ENCODE assay signal across 30 cellular contexts in genomic region chrX:9249452-9249851, GRCh38.
"Had no signal": no experiment of that assay in that cellular context is flagged by ENCODE, and none has a peak within 500 bp of the region (broad histone marks: within the 10 kb centered on the region; RNA-seq: fewer than 3 reads in every experiment).

No MANE protein-coding gene starts in this region.

- H3K4me2 ChIP-seq: KMS-11, SK-N-SH had no signal

- H3K4me3 ChIP-seq: ascending aorta, breast epithelium, Peyer's patch, SJSA1 had no signal

- H3K4me1 ChIP-seq: ascending aorta, breast epithelium, Peyer's patch, SJSA1 had no signal

- H3K36me3 Mint-ChIP-seq: activated naive CD4-positive, alpha-beta T cell treated with anti-CD3 and anti-CD28 coated beads, Interleukin-2, amount 50 U/mL, for 24 hours; activated naive CD8-positive, alpha-beta T cell treated with anti-CD3 and anti-CD28 coated beads, Interleukin-2, amount 10 ng/mL, durations not matched to agents 7 days and 5 days had no signal

- H3K27ac ChIP-seq: ascending aorta, breast epithelium, KMS-11, Peyer's patch, SJSA1 had no signal

- H3K9me3 ChIP-seq: ascending aorta, breast epithelium, Peyer's patch, SJSA1, SK-N-SH had no signal

- H3K4me3 Mint-ChIP-seq: activated CD4-positive, alpha-beta T cell treated with anti-CD3 and anti-CD28 coated beads for 36 hours; activated CD4-positive, alpha-beta T cell treated with anti-CD3 and anti-CD28 coated beads, Interleukin-2, amount 10 ng/mL, durations not matched to agents 7 days and 5 days; activated CD8-positive, alpha-beta T cell treated with anti-CD3 and anti-CD28 coated beads, Interleukin-2, amount 10 ng/mL, durations not matched to agents 7 days and 5 days; activated naive CD4-positive, alpha-beta T cell treated with anti-CD3 and anti-CD28 coated beads, Interleukin-2, amount 50 U/mL, for 24 hours; activated naive CD8-positive, alpha-beta T cell treated with anti-CD3 and anti-CD28 coated beads, Interleukin-2, amount 10 ng/mL, durations not matched to agents 7 days and 5 days; activated T-cell treated with anti-CD3 and anti-CD28 coated beads, Interleukin-2, amount 50 U/mL, for 24 hours; T-helper 1 cell treated with Interleukin-12 subunit alpha and Interleukin-12 subunit beta and Interleukin-4 antibody, amounts not matched to agents 30 μg/mL and 1 μg/mL, for 36 hours; T-helper 2 cell treated with Interferon-gamma antibody and Interleukin-4, amounts not matched to agents 5 μg/mL and 100 μg/mL, for 36 hours had no signal

- H3K27me3 Mint-ChIP-seq: activated CD4-positive, alpha-beta T cell treated with anti-CD3 and anti-CD28 coated beads for 36 hours; activated CD4-positive, alpha-beta T cell treated with anti-CD3 and anti-CD28 coated beads, Interleukin-2, amount 10 ng/mL, durations not matched to agents 7 days and 5 days; activated naive CD4-positive, alpha-beta T cell treated with anti-CD3 and anti-CD28 coated beads, Interleukin-2, amount 50 U/mL, for 24 hours; activated naive CD8-positive, alpha-beta T cell treated with anti-CD3 and anti-CD28 coated beads, Interleukin-2, amount 10 ng/mL, durations not matched to agents 7 days and 5 days had no signal

- H3K27ac Mint-ChIP-seq: activated CD4-positive, alpha-beta T cell treated with anti-CD3 and anti-CD28 coated beads for 36 hours; activated CD4-positive, alpha-beta T cell treated with anti-CD3 and anti-CD28 coated beads, Interleukin-2, amount 10 ng/mL, durations not matched to agents 7 days and 5 days; activated CD8-positive, alpha-beta T cell treated with anti-CD3 and anti-CD28 coated beads, Interleukin-2, amount 10 ng/mL, durations not matched to agents 7 days and 5 days; activated naive CD4-positive, alpha-beta T cell treated with anti-CD3 and anti-CD28 coated beads, Interleukin-2, amount 50 U/mL, for 24 hours; activated naive CD8-positive, alpha-beta T cell treated with anti-CD3 and anti-CD28 coated beads, Interleukin-2, amount 10 ng/mL, durations not matched to agents 7 days and 5 days; activated T-cell treated with anti-CD3 and anti-CD28 coated beads, Interleukin-2, amount 50 U/mL, for 24 hours; activated T-helper 2 cell treated with anti-CD3 and anti-CD28 coated beads, Interferon-gamma antibody, Interleukin-2, Interleukin-4, amounts not matched to agents 10 μg/mL and 5 μg/mL and 100 μg/mL, durations not matched to agents 14 hours and 24 hours and 36 hours; T-helper 1 cell treated with Interleukin-12 subunit alpha and Interleukin-12 subunit beta and Interleukin-4 antibody, amounts not matched to agents 30 μg/mL and 1 μg/mL, for 36 hours; T-helper 2 cell treated with Interferon-gamma antibody and Interleukin-4, amounts not matched to agents 5 μg/mL and 100 μg/mL, for 36 hours had no signal

- H3K4me1 Mint-ChIP-seq: activated CD4-positive, alpha-beta T cell treated with anti-CD3 and anti-CD28 coated beads for 36 hours; activated CD4-positive, alpha-beta T cell treated with anti-CD3 and anti-CD28 coated beads, Interleukin-2, amount 10 ng/mL, durations not matched to agents 7 days and 5 days; activated naive CD8-positive, alpha-beta T cell treated with anti-CD3 and anti-CD28 coated beads, Interleukin-2, amount 10 ng/mL, durations not matched to agents 7 days and 5 days had no signal

- ATAC-seq: activated CD4-positive, alpha-beta T cell treated with anti-CD3 and anti-CD28 coated beads for 36 hours; activated CD4-positive, CD25-positive, alpha-beta regulatory T cell treated with anti-CD3 and anti-CD28 coated beads, Interleukin-2, amount 50 U/mL, for 24 hours; activated CD8-positive, alpha-beta T cell treated with anti-CD3 and anti-CD28 coated beads, Interleukin-2, amount 10 ng/mL, durations not matched to agents 7 days and 5 days; PC-3 had no signal

- H3K27me3 ChIP-seq: ascending aorta, breast epithelium, Peyer's patch, SJSA1 had no signal

- H3K9ac ChIP-seq: KMS-11, SK-N-SH had no signal

- H3K36me3 ChIP-seq: ascending aorta, breast epithelium, Peyer's patch, SJSA1 had no signal

- H3K9me3 Mint-ChIP-seq: activated CD4-positive, alpha-beta T cell treated with anti-CD3 and anti-CD28 coated beads, Interleukin-2, amount 10 ng/mL, durations not matched to agents 7 days and 5 days; activated naive CD4-positive, alpha-beta T cell treated with anti-CD3 and anti-CD28 coated beads, Interleukin-2, amount 50 U/mL, for 24 hours; activated naive CD8-positive, alpha-beta T cell treated with anti-CD3 and anti-CD28 coated beads, Interleukin-2, amount 10 ng/mL, durations not matched to agents 7 days and 5 days; activated T-cell treated with anti-CD3 and anti-CD28 coated beads, Interleukin-2, amount 50 U/mL, for 24 hours; activated T-helper 2 cell treated with anti-CD3 and anti-CD28 coated beads, Interferon-gamma antibody, Interleukin-2, Interleukin-4, amounts not matched to agents 10 μg/mL and 5 μg/mL and 100 μg/mL, durations not matched to agents 14 hours and 24 hours and 36 hours; T-helper 1 cell treated with Interleukin-12 subunit alpha and Interleukin-12 subunit beta and Interleukin-4 antibody, amounts not matched to agents 30 μg/mL and 1 μg/mL, for 36 hours; T-helper 2 cell treated with Interferon-gamma antibody and Interleukin-4, amounts not matched to agents 5 μg/mL and 100 μg/mL, for 36 hours had no signal

- DNase-seq: activated CD4-positive, alpha-beta T cell treated with anti-CD3 and anti-CD28 coated beads for 36 hours; activated CD4-positive, alpha-beta T cell treated with anti-CD3 and anti-CD28 coated beads, Interleukin-2, amount 10 ng/mL, durations not matched to agents 7 days and 5 days; activated CD4-positive, alpha-beta T cell treated with anti-CD3 and anti-CD28 coated beads, Interleukin-2, amount 50 U/mL, for 48 hours; activated CD8-positive, alpha-beta T cell treated with anti-CD3 and anti-CD28 coated beads, Interleukin-2, amount 10 ng/mL, durations not matched to agents 7 days and 5 days; activated gamma-delta T cell; activated naive CD4-positive, alpha-beta T cell treated with Interleukin-2 at 50 U/mL for 16 hours; activated naive CD8-positive, alpha-beta T cell treated with anti-CD3 and anti-CD28 coated beads, Interleukin-2, amount 10 ng/mL, durations not matched to agents 7 days and 5 days; activated T-cell treated with anti-CD3 and anti-CD28 coated beads, Interleukin-2, amount 50 U/mL, for 24 hours; amygdala; NCI-H1092 treated with DMSO at 0.1 percent for 48 hours; NCI-H1417; NCI-H146; NCI-H187; NCI-H2081; NCI-H2171 treated with DMSO at 0.1 percent for 48 hours; NCI-H226; NCI-H524 treated with DMSO at 0.1 percent for 48 hours; PC-3; Peyer's patch; SHP77 treated with DMSO at 0.1 percent for 48 hours; SK-N-SH had no signal
